Comparison of ENCODE assay signal across 14 cellular contexts in genomic region chr11:78340530-78340929, GRCh38.
"Had no signal": no experiment of that assay in that cellular context is flagged by ENCODE, and none has a peak within 500 bp of the region (broad histone marks: within the 10 kb centered on the region; RNA-seq: fewer than 3 reads in every experiment).

No MANE protein-coding gene starts in this region.

- H3K36me3 Mint-ChIP-seq: activated naive CD4-positive, alpha-beta T cell treated with anti-CD3 and anti-CD28 coated beads, Interleukin-2, amount 50 U/mL, for 24 hours had no signal

- H3K9me3 Mint-ChIP-seq: activated B cell treated with CpG ODN at 0.5 μM for 24 hours; activated naive CD4-positive, alpha-beta T cell treated with anti-CD3 and anti-CD28 coated beads, Interleukin-2, amount 50 U/mL, for 24 hours had no signal

- H3K27me3 Mint-ChIP-seq: activated B cell treated with CpG ODN at 0.5 μM for 24 hours had no signal

- DNase-seq: activated B cell treated with CpG ODN at 0.5 μM for 24 hours; amniotic stem cell; body of pancreas; central memory CD4-positive, alpha-beta T cell; dermis blood vessel endothelial cell; gastrocnemius medialis; heart left ventricle; left colon; pancreas; SIG-M5; stimulated activated CD4-positive, alpha-beta T cell treated with anti-CD3 and anti-CD28 coated beads, Interleukin-12 subunit alpha, Interleukin-12 subunit beta, amount 100 ng/mL, for 4 hours; stimulated activated CD4-positive, alpha-beta T cell treated with anti-CD3 and anti-CD28 coated beads, Interleukin-2, amount 100 ng/mL, for 24 hours; thyroid gland had no signal

- H3K4me3 Mint-ChIP-seq: activated B cell treated with CpG ODN at 0.5 μM for 24 hours; activated naive CD4-positive, alpha-beta T cell treated with anti-CD3 and anti-CD28 coated beads, Interleukin-2, amount 50 U/mL, for 24 hours had no signal

- H3K4me1 Mint-ChIP-seq: activated naive CD4-positive, alpha-beta T cell treated with anti-CD3 and anti-CD28 coated beads, Interleukin-2, amount 50 U/mL, for 24 hours had no signal

- H3K27ac Mint-ChIP-seq: activated B cell treated with CpG ODN at 0.5 μM for 24 hours; activated naive CD4-positive, alpha-beta T cell treated with anti-CD3 and anti-CD28 coated beads, Interleukin-2, amount 50 U/mL, for 24 hours had no signal

- ATAC-seq: body of pancreas, gastrocnemius medialis, heart left ventricle, left colon, pancreas had no signal

- H3K27ac ChIP-seq: body of pancreas, gastrocnemius medialis, heart left ventricle, pancreas, thyroid gland had no signal
